ENCODE assay signal across 14 cellular contexts in genomic region chr15:47750030-47750739, GRCh38. TPM values are rescaled to one million over a fixed set of nuclear protein-coding genes. Genes with fewer than 3 reads are reported as not detected.
DNase-seq lines count a peak whose midpoint lies in the region; TF ChIP-seq lines count a peak whose summit lies in the region.
"Had no signal": no experiment of that assay in that cellular context is flagged by ENCODE, and none has a peak within 500 bp of the region (broad histone marks: within the 10 kb centered on the region; RNA-seq: fewer than 3 reads in every experiment).

No MANE protein-coding gene starts in this region.

- peaks cover 6 to 10% of the 10 kb centered on the region in 2 experiments for H3K4me1 Mint-ChIP-seq in H9

- H3K23ac ChIP-seq in H9 (ENCODE audit: insufficient read length, low read depth, low read length), result no peak overlapping the region

- no peaks in the 10 kb centered on the region for H3K23me2 ChIP-seq in H9 (ENCODE audit: insufficient read length, low read depth, low read length, poor library complexity, severe bottlenecking)

- H3K79me2 ChIP-seq in H9 (ENCODE audit: insufficient read depth, low read length), result no peaks in the 10 kb centered on the region

- WGBS in H9 (ENCODE audit: extremely low coverage, insufficient read length, low lambda C conversion rate), result no CpG with 5 or more reads among the region's 2 CpGs

- H4K8ac ChIP-seq in H9 (replicated peaks; ENCODE audit: insufficient read length, low read depth, low read length), result no peak overlapping the region

- H2AFZ ChIP-seq in H9 (ENCODE audit: low read length), result no peak overlapping the region

- H3K9ac ChIP-seq in H9 (ENCODE audit: extremely low read depth, insufficient read length, low read length), result no peak overlapping the region

- H3K56ac ChIP-seq in H9 (ENCODE audit: insufficient read length, low read depth, low read length), result no peak overlapping the region

- H3K18ac ChIP-seq in H9 (ENCODE audit: insufficient read length, low read depth, low read length), result no peak overlapping the region

- no peak overlapping the region for H2AK5ac ChIP-seq in H9 (ENCODE audit: insufficient read length, low read length)

- H3K4me3 ChIP-seq in fibroblast of villous mesenchyme (ENCODE audit: low read depth, low read length) (no peak overlapping the region), retinal pigment epithelial cell (ENCODE audit: low read length) (no peak overlapping the region)
- H3K4me3 ChIP-seq: HAP-1 had no signal

- H3T11ph ChIP-seq in H9 (ENCODE audit: low read length), result no peak overlapping the region

- H3K9me3 ChIP-seq in H9 (ENCODE audit: control insufficient read depth, low read depth, low read length), result peaks cover 4% of the 10 kb centered on the region

- no peak overlapping the region for H4K5ac ChIP-seq in H9 (ENCODE audit: insufficient read length, low read depth, low read length)

- no peak overlapping the region for H2BK120ac ChIP-seq in H9 (ENCODE audit: low read depth, low read length, poor library complexity, severe bottlenecking)

- H2BK15ac ChIP-seq in H9 (ENCODE audit: low read depth, low read length), result no peak overlapping the region

- no peak overlapping the region for H2BK20ac ChIP-seq in H9 (ENCODE audit: low read depth, low read length, poor library complexity, severe bottlenecking)

- H3K36me3 Mint-ChIP-seq in H9 (ENCODE audit: insufficient read depth in 1 of 3, low read depth in 3 of 3), result peaks cover 17 to 36% (median 26%) of the 10 kb centered on the region in 3 experiments

- H3K79me1 ChIP-seq in H9 (ENCODE audit: insufficient read depth, low read depth, low read length, poor library complexity, severe bottlenecking), result no peaks in the 10 kb centered on the region

- H3K27ac ChIP-seq in H9 (ENCODE audit: insufficient read length, low read depth, low read length), result no peak overlapping the region

- H3K27me3 Mint-ChIP-seq in H9 (ENCODE audit: low read depth), result peaks cover 6% of the 10 kb centered on the region
- H3K27me3 Mint-ChIP-seq: dendritic cell treated with granulocyte-macrophage colony-stimulating factor and Interleukin-4, amounts not matched to agents 40 ng/mL and 50 ng/mL, for 4 days had no signal

- no peak overlapping the region for H3K4me2 ChIP-seq in H9 (ENCODE audit: insufficient read depth, insufficient read length, low read length)

- peak; percentile 78 for DNase-seq in GM04504 (ENCODE audit: low read depth)
- peak; percentile 7 to 59 for DNase-seq in SW 1271 (lab: John Stamatoyannopoulos, UW)
- DNase-seq in fibroblast of villous mesenchyme (ENCODE audit: low read depth), result peak; percentile 66
- peak; percentile 58 for DNase-seq in retinal pigment epithelial cell (ENCODE audit: low read depth)
- DNase-seq in stimulated activated CD4-positive, alpha-beta T cell treated with anti-CD3 and anti-CD28 coated beads, Interleukin-2, amount 100 ng/mL, for 48 hours, result no peak
- no peak for DNase-seq in HT-29 (ENCODE audit: low spot score)
- DNase-seq in H9, result no peak
- no peak for DNase-seq in DMS79 treated with DMSO at 0.1 percent for 48 hours (lab: John Stamatoyannopoulos, UW)
- DNase-seq: kidney; NCI-H1105; NK-92 treated with Interleukin-12 subunit alpha and Interleukin-12 subunit beta, amount 100 ng/mL, for 24 hours had no signal

- H2BK5ac ChIP-seq in H9 (ENCODE audit: insufficient read length, low read length), result no peak overlapping the region

- peaks cover 2% of the 10 kb centered on the region; the same call in 1 of the 2 replicates for H3K27me3 ChIP-seq in H9 (ENCODE audit: insufficient read depth, low read length)

- no peak overlapping the region; a peak in 1 of 7 replicates for H3K27ac Mint-ChIP-seq in H9
- H3K27ac Mint-ChIP-seq: dendritic cell treated with granulocyte-macrophage colony-stimulating factor and Interleukin-4, amounts not matched to agents 40 ng/mL and 50 ng/mL, for 4 days had no signal

- no peak overlapping the region for H3K4me3 Mint-ChIP-seq in H9
- H3K4me3 Mint-ChIP-seq: dendritic cell treated with granulocyte-macrophage colony-stimulating factor and Interleukin-4, amounts not matched to agents 40 ng/mL and 50 ng/mL, for 4 days had no signal

- TF ChIP-seq CTCF in fibroblast of villous mesenchyme (IDR thresholded peaks at IDR 0.05; ENCODE audit: insufficient read depth, low read depth, low read length), result no peak
- TF ChIP-seq CTCF in retinal pigment epithelial cell (conservative IDR thresholded peaks at IDR 0.05; ENCODE audit: low read depth, low read length), result no peak
- TF ChIP-seq CTCF in H9 (conservative IDR thresholded peaks at IDR 0.05), result no peak

- no peak overlapping the region for H2BK12ac ChIP-seq in H9 (ENCODE audit: insufficient read length, low read depth, low read length)

- peaks cover 22 to 23% of the 10 kb centered on the region in 2 experiments for H3K9me3 Mint-ChIP-seq in H9

- H3K4ac ChIP-seq in H9 (ENCODE audit: low read depth, low read length), result no peak overlapping the region

- no peak overlapping the region for H4K91ac ChIP-seq in H9 (ENCODE audit: insufficient read length, low read depth, low read length)

- H3K14ac ChIP-seq in H9 (ENCODE audit: insufficient read depth, low read length), result no peak overlapping the region

- no peaks in the 10 kb centered on the region for H4K20me1 ChIP-seq in H9 (ENCODE audit: control insufficient read depth, insufficient read depth, insufficient read length)

- H3K4me1 ChIP-seq in H9 (ENCODE audit: insufficient read depth, low read length), result no peaks in the 10 kb centered on the region
- H3K4me1 ChIP-seq: HAP-1 had no signal

RNA-seq across cellular contexts. Expression of gene SEMA6D, which starts 32.9 kb away (rescaled TPM):
- total RNA-seq in fibroblast of villous mesenchyme (3.0 and 17.4 TPM in 2 replicates), H9 (2021) (15.8 TPM in 2 replicates)
- not detected in 2 replicates for total RNA-seq in HT-29 (2014; rRNA removed; shearing (Covaris generic))
- total RNA-seq: G401 had no signal

Comparison
In these comparisons a context has a peak if more than half of its experiments do, and no peak if none do; other contexts are left out.
1. DNase-seq: peak in GM04504 (single experiment), SW 1271 (2 of 2), fibroblast of villous mesenchyme (single experiment) and retinal pigment epithelial cell (single experiment); none in stimulated activated CD4-positive, alpha-beta T cell treated with anti-CD3 and anti-CD28 coated beads, Interleukin-2, amount 100 ng/mL, for 48 hours (0 of 2), HT-29 (single experiment), H9 (single experiment) and DMS79 treated with DMSO at 0.1 percent for 48 hours (single experiment).